16 cellular contexts compared by ENCODE assay signal in the genomic region with DNA sequence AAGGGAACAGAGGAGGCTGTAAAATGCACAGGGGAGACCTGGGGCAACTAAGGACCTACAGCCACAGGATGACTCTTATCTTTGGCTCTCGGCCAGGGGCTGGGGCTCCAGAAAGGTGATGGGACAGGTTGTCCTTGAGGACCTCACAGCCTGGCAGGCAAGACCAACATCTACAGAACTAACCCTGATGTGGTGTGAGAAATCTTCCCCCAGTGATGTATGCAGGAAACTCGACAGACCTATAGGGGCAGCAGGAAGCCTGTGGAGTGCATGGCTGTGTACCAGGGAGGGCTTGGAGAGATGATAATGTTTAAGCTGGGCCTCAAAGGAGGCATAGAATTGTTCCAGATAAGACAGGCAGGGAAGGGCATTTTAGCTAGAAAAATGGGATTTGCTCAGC.
DNase-seq lines count a peak whose midpoint lies in the region; ATAC-seq and TF ChIP-seq lines count a peak whose summit lies in the region.
"Had no signal": no experiment of that assay in that cellular context is flagged by ENCODE, and none has a peak within 500 bp of the region (broad histone marks: within the 10 kb centered on the region; RNA-seq: fewer than 3 reads in every experiment).

No MANE protein-coding gene starts in this region.

- H2AFZ ChIP-seq in smooth muscle cell (ENCODE audit: low read depth) = no peak overlapping the region

- TF ChIP-seq CTCF in WI38 (IDR thresholded peaks at IDR 0.05; ENCODE audit: low read depth, low read length) (peak; percentile 21; the same call in 1 of the 2 replicates), fibroblast of mammary gland (conservative IDR thresholded peaks at IDR 0.05; ENCODE audit: control insufficient read depth, insufficient read depth, low read depth, low read length) (peak; percentile 29), smooth muscle cell (IDR thresholded peaks at IDR 0.05; ENCODE audit: borderline replicate concordance, insufficient read depth, poor library complexity, severe bottlenecking) (no peak)

- H4K20me1 ChIP-seq in smooth muscle cell (ENCODE audit: low read depth) = peaks cover 16% of the 10 kb centered on the region

- no peaks in the 10 kb centered on the region for H3K27me3 ChIP-seq in smooth muscle cell (ENCODE audit: low read depth)
- H3K27me3 ChIP-seq: ovary, stomach had no signal

- WGBS in smooth muscle cell (ENCODE audit: low lambda C conversion rate) = 43% methylated on average over 2 of the region's 2 CpGs

- peaks cover 11% of the 10 kb centered on the region for H3K4me1 ChIP-seq in smooth muscle cell (ENCODE audit: low read depth)

- peaks cover 5% of the 10 kb centered on the region for H3F3A ChIP-seq in smooth muscle cell (ENCODE audit: low read depth)

- H3K36me3 ChIP-seq in smooth muscle cell (ENCODE audit: low read depth) = no peaks in the 10 kb centered on the region
- H3K36me3 ChIP-seq: ovary had no signal

- H3K4me2 ChIP-seq in smooth muscle cell = peak overlapping the region; percentile 48

- DNase-seq in DMS 273 (lab: John Stamatoyannopoulos, UW; ENCODE audit: unreplicated experiment) = peak; percentile 17
- no peak for DNase-seq in DMS 273 treated with DMSO at 0.1 percent for 48 hours (lab: John Stamatoyannopoulos, UW)
- DNase-seq in fibroblast of mammary gland (ENCODE audit: low read depth) = no peak
- DNase-seq in smooth muscle cell (lab: John Stamatoyannopoulos, UW; ENCODE audit: unreplicated experiment) = no peak
- no peak for DNase-seq in NCI-H1694 (lab: John Stamatoyannopoulos, UW)
- DNase-seq: activated CD4-positive, CD25-positive, alpha-beta regulatory T cell; NCI-H524 treated with DMSO at 0.1 percent for 48 hours; ovary; SIG-M5; stimulated activated CD4-positive, alpha-beta T cell treated with anti-CD3 and anti-CD28 coated beads, Interleukin-4, amount 100 ng/mL, for 4 hours; stomach had no signal

- H3K9me3 ChIP-seq in smooth muscle cell (replicated peaks; ENCODE audit: low read depth) = no peaks in the 10 kb centered on the region
- H3K9me3 ChIP-seq: ovary, stomach had no signal

- H3K9ac ChIP-seq in smooth muscle cell (ENCODE audit: low read depth) = no peak overlapping the region

- H3K27ac ChIP-seq in smooth muscle cell (ENCODE audit: low read depth) = peak overlapping the region; percentile 93
- H3K27ac ChIP-seq: 22Rv1, ovary had no signal

- no peak overlapping the region for H3K4me3 ChIP-seq in WI38 (ENCODE audit: low read depth, low read length)
- H3K4me3 ChIP-seq in fibroblast of mammary gland (ENCODE audit: control insufficient read depth, low read depth, low read length) = no peak overlapping the region
- no peak overlapping the region for H3K4me3 ChIP-seq in smooth muscle cell
- H3K4me3 ChIP-seq: lung, ovary, stomach had no signal

- H3K79me2 ChIP-seq in smooth muscle cell (ENCODE audit: low read depth) = peaks cover 37% of the 10 kb centered on the region

- no peak for ATAC-seq in GM19023 (IDR thresholded peaks at IDR 0.05; ENCODE audit: unreplicated experiment)
- no peak for ATAC-seq in GM21447 (IDR thresholded peaks at IDR 0.05; ENCODE audit: unreplicated experiment)
